In the genomic region with DNA sequence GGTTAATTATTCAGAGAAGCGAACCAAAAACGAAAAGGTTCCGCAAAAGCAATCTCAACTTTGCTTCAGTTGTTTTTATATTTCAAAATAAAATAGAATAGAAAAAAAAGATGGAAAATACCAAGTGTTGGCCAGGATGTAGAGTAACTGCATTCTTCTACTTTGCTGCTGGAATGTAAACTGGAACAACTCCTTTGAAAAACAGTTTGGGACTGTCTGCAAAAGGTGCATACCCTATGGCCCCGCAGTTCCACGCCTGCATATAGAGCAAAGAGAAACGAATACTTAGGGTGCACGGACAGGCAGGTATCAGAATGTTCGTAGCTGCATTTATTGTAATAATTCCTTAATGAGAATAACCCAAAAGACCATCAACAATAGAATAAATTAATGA, we compare ENCODE assay signal across 8 cellular contexts. TPM values are rescaled to one million over a fixed set of nuclear protein-coding genes. Genes with fewer than 3 reads are reported as not detected.
DNase-seq lines count a peak whose midpoint lies in the region; ATAC-seq and TF ChIP-seq lines count a peak whose summit lies in the region.

No MANE protein-coding gene starts in this region.

- peak overlapping the region; percentile 94 to 95 for H3K27ac ChIP-seq in coronary artery

- TF ChIP-seq CTCF in BE2C (IDR thresholded peaks at IDR 0.05; ENCODE audit: low read depth, low read length) (no peak), LNCaP clone FGC (IDR thresholded peaks at IDR 0.05; ENCODE audit: control insufficient read depth, extremely low read depth, insufficient read depth) (no peak), coronary artery (IDR thresholded peaks at IDR 0.05) (no peak), natural killer cell (IDR thresholded peaks at IDR 0.05) (no peak)

- peak overlapping the region in 1 of 2 donors; percentile 94 for H3K27ac Mint-ChIP-seq in natural killer cell

- no peak for ATAC-seq in natural killer cell

- no peaks in the 10 kb centered on the region for H3K36me3 ChIP-seq in BE2C

- peak overlapping the region; percentile 99 for H3K4me3 Mint-ChIP-seq in natural killer cell

- H3K4me1 ChIP-seq in BE2C, result peaks cover 3% of the 10 kb centered on the region; the same call in 1 of the 2 replicates

- no peak for DNase-seq in BE2C
- DNase-seq in LNCaP clone FGC (ENCODE audit: low read depth), result no peak
- DNase-seq in coronary artery (ENCODE audit: low spot score), result no peak
- DNase-seq in natural killer cell, result no peak
- DNase-seq in COLO829 (ENCODE audit: low spot score), result no peak
- DNase-seq in DMS153 treated with DMSO at 0.1 percent for 48 hours (lab: John Stamatoyannopoulos, UW; ENCODE audit: unreplicated experiment), result no peak
- no peak for DNase-seq in HPDE6-E6E7 (ENCODE audit: extremely low spot score)
- DNase-seq in RKO (ENCODE audit: low spot score), result no peak

- H3K4me3 ChIP-seq in BE2C (ENCODE audit: low read depth, low read length) (peak overlapping the region; percentile 89), LNCaP clone FGC (ENCODE audit: low read depth, low read length) (peak overlapping the region; percentile 90), coronary artery (peak overlapping the region; percentile 90)

- H3K27me3 ChIP-seq in BE2C, result no peaks in the 10 kb centered on the region

- intact Hi-C loops in natural killer cell (cut with micrococcal nuclease), result loop anchor here (2.0 to 5.0 kb wide), 2 partner anchors 134 to 175 kb away; a partner anchor contains a TSS

- peaks cover 21 to 37% of the 10 kb centered on the region in 2 donors for H3K27me3 Mint-ChIP-seq in natural killer cell (ENCODE audit: low read depth in 2 of 2)

- H3K9me3 Mint-ChIP-seq in natural killer cell, result no peaks in the 10 kb centered on the region

- H3K4me1 Mint-ChIP-seq in natural killer cell, result peaks cover 11% of the 10 kb centered on the region in 2 donors

- no peaks in the 10 kb centered on the region for H3K36me3 Mint-ChIP-seq in natural killer cell

- no peaks in the 10 kb centered on the region for H3K9me3 ChIP-seq in BE2C

RNA-seq across cellular contexts. Expression of a gene that starts 0.6 kb away (rescaled TPM):
- polyA plus RNA-seq in BE2C (2012; ENCODE audit: insufficient read depth, insufficient read length, low read depth), result 2.5 TPM
- 1 to 10 TPM in 1 of 3 donors, under 1 TPM in 2; 0.31 to 1.3 (median 0.77) TPM for total RNA-seq in natural killer cell

RNA-seq across cellular contexts. Expression of a gene that starts 50.6 kb away (rescaled TPM):
- 0.73 TPM for polyA plus RNA-seq in BE2C (2012; ENCODE audit: insufficient read depth, insufficient read length, low read depth)
- 1 to 10 TPM; 2.8 to 3.6 (median 3.2) TPM for total RNA-seq in natural killer cell
